20 cellular contexts compared by ENCODE assay signal in genomic region chr5:9613360-9613759, GRCh38. TPM values are rescaled to one million over a fixed set of nuclear protein-coding genes. Genes with fewer than 3 reads are reported as not detected.
DNase-seq lines count a peak whose midpoint lies in the region; ATAC-seq, FAIRE-seq and TF ChIP-seq lines count a peak whose summit lies in the region.
"Had no signal": no experiment of that assay in that cellular context is flagged by ENCODE, and none has a peak within 500 bp of the region (broad histone marks: within the 10 kb centered on the region; RNA-seq: fewer than 3 reads in every experiment).

No MANE protein-coding gene starts in this region.

- no peaks in the 10 kb centered on the region for H3K9me3 Mint-ChIP-seq in endothelial cell (ENCODE audit: unreplicated experiment)

- H3K27ac ChIP-seq in H1 (ENCODE audit: low read depth, low read length) (no peak overlapping the region), trophoblast cell (ENCODE audit: low read depth, low read length) (no peak overlapping the region), upper lobe of right lung (no peak overlapping the region)
- H3K27ac ChIP-seq: GM23248 had no signal

- no peaks in the 10 kb centered on the region for H3K27me3 ChIP-seq in H1 (replicated peaks in 1 of 4; ENCODE audit: control insufficient read depth in 3 of 4, extremely low read depth in 1 of 4, insufficient read depth in 3 of 4, low read length in 3 of 4)
- H3K27me3 ChIP-seq in trophoblast cell (ENCODE audit: insufficient read depth, low read length), result no peaks in the 10 kb centered on the region
- H3K27me3 ChIP-seq in upper lobe of right lung, result no peaks in the 10 kb centered on the region

- no peaks in the 10 kb centered on the region for H3K79me1 ChIP-seq in H1 (ENCODE audit: low read depth, low read length)
- peaks cover 11% of the 10 kb centered on the region for H3K79me1 ChIP-seq in trophoblast cell (ENCODE audit: low read length)

- H3K9ac ChIP-seq in H1 (replicated peaks in 1 of 4; ENCODE audit: extremely low read depth in 1 of 4, low read depth in 3 of 4, low read length in 3 of 4), result no peak overlapping the region
- peak overlapping the region; percentile 48 for H3K9ac ChIP-seq in trophoblast cell (ENCODE audit: low read length)
- H3K9ac ChIP-seq: GM23248 had no signal

- peaks cover 14% of the 10 kb centered on the region for H3K4me1 Mint-ChIP-seq in endothelial cell (ENCODE audit: unreplicated experiment)

- POLR2A ChIA-PET in H1 (lab: Charles Lee; ENCODE audit: partially characterized antibody), result interaction anchor here (1.1 kb wide), 1 partner anchor 69 kb away, joined by 3 read pairs; no protein-coding TSS in a partner anchor

- no peak overlapping the region for H2BK15ac ChIP-seq in H1 (ENCODE audit: low read length)

- H3K4me3 ChIP-seq in H1 (ENCODE audit: extremely low read depth in 1 of 4, insufficient read depth in 2 of 4, low read depth in 3 of 4, low read length in 4 of 4) (no peak overlapping the region), trophoblast cell (ENCODE audit: low read depth, low read length) (no peak overlapping the region), upper lobe of right lung (no peak overlapping the region)
- H3K4me3 ChIP-seq: GM23248 had no signal

- H2BK20ac ChIP-seq in H1 (ENCODE audit: low read length), result no peak overlapping the region

- H3K4me3 Mint-ChIP-seq in endothelial cell (ENCODE audit: unreplicated experiment), result no peak overlapping the region
- H3K4me3 Mint-ChIP-seq: CD4-positive, alpha-beta memory T cell; H9 had no signal

- FAIRE-seq in H1 (lab: Jason Lieb, UNC), result no peak
- FAIRE-seq: G401.6, GM12892, GM19239 had no signal

- no peak for TF ChIP-seq RAD21 in H1 (IDR thresholded peaks at IDR 0.05 in 1 of 2, conservative IDR thresholded peaks at IDR 0.05 in 1 of 2; ENCODE audit: low read depth in 2 of 2, low read length in 2 of 2)

- no peaks in the 10 kb centered on the region; the same call in 1 of the 2 replicates for H3K23me2 ChIP-seq in H1 (ENCODE audit: low read depth, low read length)

- no peak overlapping the region for H3K56ac ChIP-seq in H1 (replicated peaks; ENCODE audit: insufficient read length, low read depth, low read length)

- H3K18ac ChIP-seq in H1 (ENCODE audit: extremely low read depth, low read length), result no peak overlapping the region
- H3K18ac ChIP-seq in trophoblast cell (ENCODE audit: low read length), result no peak overlapping the region

- no peak overlapping the region for H4K12ac ChIP-seq in trophoblast cell (ENCODE audit: low read depth, low read length)

- H3K79me2 ChIP-seq in H1 (ENCODE audit: control insufficient read depth in 1 of 2, insufficient read depth in 2 of 2, low read length in 2 of 2), result no peaks in the 10 kb centered on the region
- H3K79me2 ChIP-seq in trophoblast cell (ENCODE audit: control insufficient read depth, insufficient read depth, low read length, poor library complexity), result no peaks in the 10 kb centered on the region

- H2AK5ac ChIP-seq in H1 (ENCODE audit: low read depth, low read length), result no peak overlapping the region
- H2AK5ac ChIP-seq in trophoblast cell (ENCODE audit: low read length), result peak overlapping the region; percentile 39

- H3K9me3 ChIP-seq in H1 (ENCODE audit: insufficient read depth in 2 of 2, low read depth in 1 of 2, low read length in 1 of 2), result no peaks in the 10 kb centered on the region
- H3K9me3 ChIP-seq in trophoblast cell (ENCODE audit: insufficient read depth, low read depth, low read length), result peaks cover 2% of the 10 kb centered on the region
- no peaks in the 10 kb centered on the region for H3K9me3 ChIP-seq in upper lobe of right lung

- H3K23ac ChIP-seq in H1 (ENCODE audit: insufficient read length) (no peak overlapping the region), trophoblast cell (ENCODE audit: low read length) (peak overlapping the region; percentile 62)

- H3K4me2 ChIP-seq in H1 (ENCODE audit: insufficient read depth in 1 of 2, low read depth in 2 of 2, low read length in 2 of 2), result no peak overlapping the region
- H3K4me2 ChIP-seq in trophoblast cell (ENCODE audit: low read length), result no peak overlapping the region

- TF ChIP-seq CTCF in H1 (IDR thresholded peaks at IDR 0.05; ENCODE audit: control extremely low read depth in 1 of 3, insufficient read depth in 1 of 3, low read depth in 1 of 3, low read length in 3 of 3), result no peak
- no peak for TF ChIP-seq CTCF in upper lobe of right lung (IDR thresholded peaks at IDR 0.05)
- no peak for TF ChIP-seq CTCF in endothelial cell (IDR thresholded peaks at IDR 0.05; ENCODE audit: unreplicated experiment)

- peak; percentile 16 for ATAC-seq in upper lobe of right lung
- no peak for ATAC-seq in HG02588 (IDR thresholded peaks at IDR 0.05; ENCODE audit: unreplicated experiment)
- ATAC-seq: HCT116 had no signal

- peaks cover 2% of the 10 kb centered on the region for H3K27me3 Mint-ChIP-seq in endothelial cell (ENCODE audit: unreplicated experiment)
- H3K27me3 Mint-ChIP-seq: CD4-positive, alpha-beta memory T cell had no signal

- no peak overlapping the region for H2BK120ac ChIP-seq in H1 (replicated peaks; ENCODE audit: low read depth, low read length)
- H2BK120ac ChIP-seq in trophoblast cell (ENCODE audit: insufficient read depth, low read length, poor library complexity), result no peak overlapping the region

- H3K4ac ChIP-seq in H1 (replicated peaks; ENCODE audit: insufficient read length, low read depth, low read length), result peak overlapping the region; percentile 32
- no peak overlapping the region for H3K4ac ChIP-seq in trophoblast cell (ENCODE audit: low read depth, low read length)

- H3K36me3 ChIP-seq in H1 (ENCODE audit: control insufficient read depth in 2 of 4, insufficient read depth in 4 of 4, low read length in 3 of 4), result no peaks in the 10 kb centered on the region
- no peaks in the 10 kb centered on the region for H3K36me3 ChIP-seq in trophoblast cell (ENCODE audit: control insufficient read depth in 1 of 2, insufficient read depth in 2 of 2, low read length in 2 of 2)
- H3K36me3 ChIP-seq in upper lobe of right lung, result no peaks in the 10 kb centered on the region

- H3K4me1 ChIP-seq in H1 (replicated peaks in 1 of 4; ENCODE audit: control insufficient read depth in 3 of 4, insufficient read depth in 4 of 4, low read length in 3 of 4) (peaks cover 0 to 4% (median 0%) of the 10 kb centered on the region in 4 experiments; a peak in 1 of 7 replicates), trophoblast cell (ENCODE audit: control insufficient read depth in 1 of 2, insufficient read depth in 2 of 2, low read length in 2 of 2) (peaks cover 3% of the 10 kb centered on the region in 2 experiments), upper lobe of right lung (no peaks in the 10 kb centered on the region)

- DNase-seq in H1 (ENCODE audit: low read depth in 1 of 2, low spot score in 2 of 2) (no peak), trophoblast cell (no peak), upper lobe of right lung (no peak), endothelial cell (ENCODE audit: low spot score) (no peak), NCI-H2196 treated with DMSO at 0.1 percent for 48 hours (lab: John Stamatoyannopoulos, UW; ENCODE audit: unreplicated experiment) (no peak)
- DNase-seq: C1 segment of cervical spinal cord, COR-L47, DMS153, DND-41, GM23248, H9 had no signal

- CTCF ChIA-PET in H1 (lab: Charles Lee; ENCODE audit: partially characterized antibody), result no interaction called here

- intact Hi-C loops in upper lobe of right lung (cut with DNase I), result no loop called here

- H4K5ac ChIP-seq in H1 (ENCODE audit: insufficient read length, low read depth, low read length), result no peak overlapping the region

- no peak for TF ChIP-seq POLR2A in H1 (IDR thresholded peaks at IDR 0.05; ENCODE audit: control extremely low read depth in 1 of 2, low read depth in 2 of 2, low read length in 2 of 2)

- TF ChIP-seq EP300 in H1 (IDR thresholded peaks at IDR 0.05; ENCODE audit: borderline replicate concordance in 1 of 2, low read depth in 2 of 2, low read length in 2 of 2), result no peak

- H4K8ac ChIP-seq in H1 (ENCODE audit: extremely low read depth, insufficient read depth, low read length), result no peak overlapping the region
- no peak overlapping the region for H4K8ac ChIP-seq in trophoblast cell (ENCODE audit: low read depth, low read length)

- H2BK12ac ChIP-seq in H1 (ENCODE audit: low read depth, low read length) (no peak overlapping the region), trophoblast cell (ENCODE audit: low read length) (no peak overlapping the region)

- H4K91ac ChIP-seq in H1 (replicated peaks; ENCODE audit: insufficient read length, low read length) (no peak overlapping the region), trophoblast cell (ENCODE audit: low read depth, low read length) (peak overlapping the region; percentile 1)

- 87% methylated on average over 3 of the region's 3 CpGs; no CpG with 5 or more reads in 1 of the 2 experiments for WGBS in H1 (ENCODE audit: extremely low coverage in 1 of 2, insufficient coverage in 1 of 2, insufficient read length in 1 of 2, insufficient replicate concordance in 2 of 2, low coverage in 1 of 2, low lambda C conversion rate in 2 of 2, missing lambda C conversion rate in 1 of 2), 2 experiments
- no CpG with 5 or more reads among the region's 3 CpGs for WGBS in trophoblast cell (ENCODE audit: extremely low coverage, insufficient coverage, insufficient read length)

- H3K36me3 Mint-ChIP-seq in endothelial cell (ENCODE audit: low read depth, unreplicated experiment), result no peaks in the 10 kb centered on the region
- H3K36me3 Mint-ChIP-seq: CD4-positive, alpha-beta memory T cell had no signal

- no peak overlapping the region for H2AFZ ChIP-seq in H1 (ENCODE audit: low read length)
- no peak overlapping the region for H2AFZ ChIP-seq in trophoblast cell (ENCODE audit: insufficient read depth, low read length, poor library complexity)
- H2AFZ ChIP-seq: GM23248 had no signal

- H3K27ac Mint-ChIP-seq in endothelial cell (ENCODE audit: unreplicated experiment), result no peak overlapping the region
- H3K27ac Mint-ChIP-seq: H9 had no signal

- no peaks in the 10 kb centered on the region for H4K20me1 ChIP-seq in H1 (replicated peaks in 1 of 2; ENCODE audit: control insufficient read depth in 1 of 2, insufficient read depth in 2 of 2, low read length in 2 of 2)

- H2BK5ac ChIP-seq in H1 (ENCODE audit: low read depth, low read length), result no peak overlapping the region
- no peak overlapping the region for H2BK5ac ChIP-seq in trophoblast cell (ENCODE audit: low read depth, low read length, poor library complexity)

- no peak overlapping the region for H3K14ac ChIP-seq in H1 (ENCODE audit: insufficient read length)
- H3K14ac ChIP-seq in trophoblast cell (ENCODE audit: low read length), result no peak overlapping the region

RNA-seq across cellular contexts. Expression of gene TAS2R1, which starts 16.8 kb away (rescaled TPM):
- total RNA-seq in H1 (2021; fragmentation: NEBNext Ultra II Directional; extraction: Animal tissue kit (Norgen Biotek cat#: 25700)), result not detected in 2 replicates
- polyA plus RNA-seq in H1 (2011; rRNA removed), result not detected in 2 replicates
- 0.08 TPM for polyA plus RNA-seq in H1 (2011; cell fraction: cytosol; rRNA removed)
- polyA plus RNA-seq in H1 (2011; cell fraction: nucleus; rRNA removed), result not detected
- polyA plus RNA-seq in H1 (2012, experiment 1 of 2), result not detected in 4 replicates
- polyA plus RNA-seq in H1 (2012, experiment 2 of 2), result not detected
- not detected for polyA plus RNA-seq in H1 (2013, experiment 1 of 2)
- not detected for polyA plus RNA-seq in H1 (2013, experiment 2 of 2)
- polyA minus RNA-seq in H1 (2011; rRNA and poly(A)+ RNA removed), result not detected in 2 replicates
- polyA minus RNA-seq in H1 (2011; cell fraction: cytosol; rRNA and poly(A)+ RNA removed), result not detected
- polyA minus RNA-seq in H1 (2011; cell fraction: nucleus; rRNA and poly(A)+ RNA removed), result not detected
- 0.12 TPM in 2 replicates for polyA plus RNA-seq in trophoblast cell (2013)
- total RNA-seq in upper lobe of right lung (not detected), endothelial cell (ENCODE audit: unreplicated experiment) (not detected)
- total RNA-seq: A172; A673; CD4-positive, alpha-beta memory T cell; GM23248; H4; H9 had no signal
- polyA plus RNA-seq: GM23248 had no signal
